1 cellular context compared by ENCODE assay signal in genomic region chr22:20702175-20702545, GRCh38.
TF ChIP-seq lines count a peak whose summit lies in the region.
"Not testable (repeated sequence)": the region's sequence is repeated elsewhere in the genome, so short reads cannot be mapped to it uniquely, and the experiment has no call there.

No MANE protein-coding gene starts in this region.

TF ChIP-seq in K562, 482 proteins besides CTCF, POLR2A, EP300 and RAD21 (continued from another document and continues in another):
- TF ChIP-seq ZBTB5 (IDR thresholded peaks at IDR 0.05) (peak; percentile 98), KDM2B (CRISPR knock-in tag; IDR thresholded peaks at IDR 0.05) (peak; percentile 93; the same call in 1 of the 2 replicates), ARID4B (CRISPR knock-in tag; IDR thresholded peaks at IDR 0.05) (peak; percentile 13; the same call in 1 of the 2 replicates), RREB1 (CRISPR knock-in tag; IDR thresholded peaks at IDR 0.05) (peak; percentile 87), ARID3B (CRISPR knock-in tag; IDR thresholded peaks at IDR 0.05; ENCODE audit: borderline replicate concordance) (peak; percentile 29), ZEB2 (IDR thresholded peaks at IDR 0.05) (peak; percentile 78), TARDBP (IDR thresholded peaks at IDR 0.05) (peak; percentile 54; the same call in 1 of the 2 replicates), E2F8 (IDR thresholded peaks at IDR 0.05; ENCODE audit: low read depth, partially characterized antibody) (peak; percentile 76), BCOR (IDR thresholded peaks at IDR 0.05) (peak; percentile 71), NR4A1 (CRISPR knock-in tag; IDR thresholded peaks at IDR 0.05) (0 out of 2 replicates have a peak, but pooled peaks have one; percentile 78), THAP7 (CRISPR knock-in tag; IDR thresholded peaks at IDR 0.05) (peak; percentile 65; the same call in 1 of the 2 replicates), E2F3 (CRISPR knock-in tag; IDR thresholded peaks at IDR 0.05) (peak; percentile 72; the same call in 1 of the 2 replicates), THAP12 (CRISPR knock-in tag; IDR thresholded peaks at IDR 0.05) (peak; percentile 20; the same call in 1 of the 2 replicates), REST (CRISPR knock-in tag; IDR thresholded peaks at IDR 0.05; ENCODE audit: low read depth) (0 out of 2 replicates have a peak, but pooled peaks have one; percentile 68), L3MBTL2 (IDR thresholded peaks at IDR 0.05) (peak; percentile 78), NFIC (IDR thresholded peaks at IDR 0.05) (0 out of 2 replicates have a peak, but pooled peaks have one; percentile 44), KLF1 (tag; IDR thresholded peaks at IDR 0.05) (peak; percentile 65; the same call in 1 of the 2 replicates), ID3 (tag; IDR thresholded peaks at IDR 0.05) (0 out of 2 replicates have a peak, but pooled peaks have one; percentile 42), ZNF511 (CRISPR knock-in tag; IDR thresholded peaks at IDR 0.05) (peak; percentile 87), CXXC5 (CRISPR knock-in tag; IDR thresholded peaks at IDR 0.05) (peak; percentile 2; the same call in 1 of the 2 replicates)
- TF ChIP-seq NR4A1 (tag; IDR thresholded peaks at IDR 0.05); ID3 (CRISPR knock-in tag; IDR thresholded peaks at IDR 0.05): not testable (repeated sequence)
